17 cellular contexts compared by ENCODE assay signal in the genomic region with DNA sequence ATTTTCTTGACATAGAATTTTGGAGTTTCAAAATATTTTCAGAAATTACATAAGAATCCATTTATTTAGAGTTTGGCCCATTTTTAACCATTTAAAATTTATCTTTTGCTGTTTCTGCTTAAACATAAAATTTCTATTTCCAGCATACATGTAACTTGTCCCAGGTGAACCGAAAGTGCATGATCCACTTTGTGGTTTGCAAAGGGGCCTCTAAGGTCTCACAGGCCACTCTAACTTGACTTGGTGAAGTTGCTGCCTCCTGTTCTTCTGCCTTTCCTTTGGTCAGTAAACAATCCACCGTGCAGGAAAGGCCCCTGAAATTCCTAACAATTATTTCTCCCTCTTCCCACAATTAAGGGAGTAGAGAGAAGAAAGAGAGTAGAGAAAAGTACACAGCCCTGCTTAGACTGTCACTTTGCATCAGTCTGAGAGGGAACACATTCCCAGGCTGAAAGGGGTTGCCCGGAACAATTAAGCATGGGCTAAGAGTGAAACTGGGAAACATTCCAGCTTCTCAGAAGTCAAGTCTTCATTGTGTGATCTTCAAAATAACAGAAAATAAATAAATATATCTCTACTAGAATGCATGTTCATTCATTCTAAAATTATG.
A peak's percentile ranks its signal among the peaks of the same experiment; 100 is the strongest.
DNase-seq lines count a peak whose midpoint lies in the region; ATAC-seq and TF ChIP-seq lines count a peak whose summit lies in the region.
"Had no signal": no experiment of that assay in that cellular context is flagged by ENCODE, and none has a peak within 500 bp of the region (broad histone marks: within the 10 kb centered on the region; RNA-seq: fewer than 3 reads in every experiment).

No MANE protein-coding gene starts in this region.

- H3K4me1 Mint-ChIP-seq in progenitor cell of endocrine pancreas (ENCODE audit: low read depth), result peaks cover 4% of the 10 kb centered on the region

- 50% methylated on average over 3 of the region's 3 CpGs for WGBS in right cardiac atrium

- peak overlapping the region; percentile 80 for H3K27ac Mint-ChIP-seq in progenitor cell of endocrine pancreas
- H3K27ac Mint-ChIP-seq: CD8-positive, alpha-beta T cell; stimulated activated naive CD8-positive, alpha-beta T cell treated with anti-CD3 and anti-CD28 coated beads, Interleukin-15, Interleukin-2, amounts not matched to agents 100 ng/mL and 50 ng/mL, for 24 hours had no signal

- H3K27me3 Mint-ChIP-seq in progenitor cell of endocrine pancreas, result no peaks in the 10 kb centered on the region
- H3K27me3 Mint-ChIP-seq: stimulated activated naive CD8-positive, alpha-beta T cell treated with anti-CD3 and anti-CD28 coated beads, Interleukin-15, Interleukin-2, amounts not matched to agents 100 ng/mL and 50 ng/mL, for 24 hours had no signal

- no peak overlapping the region for H3K4me3 ChIP-seq in PC-3 (ENCODE audit: low read length)
- no peak overlapping the region for H3K4me3 ChIP-seq in fibroblast of lung (replicated peaks in 1 of 4; ENCODE audit: control extremely low read depth in 1 of 4, insufficient read depth in 1 of 4, low read depth in 3 of 4, low read length in 4 of 4)
- H3K4me3 ChIP-seq in uterus, result no peak overlapping the region
- H3K4me3 ChIP-seq in right cardiac atrium (ENCODE audit: low read length), result no peak overlapping the region
- H3K4me3 ChIP-seq: heart left ventricle had no signal

- CTCF ChIA-PET in PC-3 (lab: Charles Lee), result no interaction called here

- ATAC-seq in PC-3 (no peak), GM21619 (IDR thresholded peaks at IDR 0.05; ENCODE audit: unreplicated experiment) (no peak), right cardiac atrium (no peak)
- ATAC-seq: CD8-positive, alpha-beta T cell; HCT116; heart left ventricle; left lobe of liver had no signal

- no peaks in the 10 kb centered on the region for H3K36me3 ChIP-seq in PC-3 (ENCODE audit: low read depth, low read length)
- H3K36me3 ChIP-seq in fibroblast of lung (ENCODE audit: control insufficient read depth, insufficient read depth, low read length), result no peaks in the 10 kb centered on the region
- H3K36me3 ChIP-seq in uterus, result no peaks in the 10 kb centered on the region
- H3K36me3 ChIP-seq: heart left ventricle had no signal

- POLR2A ChIA-PET in PC-3 (lab: Charles Lee; ENCODE audit: unreplicated experiment), result no interaction called here

- H3K4me1 ChIP-seq in PC-3 (ENCODE audit: insufficient read depth, low read length), result no peaks in the 10 kb centered on the region
- no peaks in the 10 kb centered on the region for H3K4me1 ChIP-seq in fibroblast of lung (ENCODE audit: control insufficient read depth, extremely low read depth, insufficient read depth, low read length)
- H3K4me1 ChIP-seq in uterus, result no peaks in the 10 kb centered on the region
- no peaks in the 10 kb centered on the region for H3K4me1 ChIP-seq in right cardiac atrium (ENCODE audit: control insufficient read depth, insufficient read depth, low read length)
- H3K4me1 ChIP-seq: heart left ventricle had no signal

- no peak overlapping the region for H3K4me3 Mint-ChIP-seq in progenitor cell of endocrine pancreas (ENCODE audit: low read depth)
- H3K4me3 Mint-ChIP-seq: CD8-positive, alpha-beta T cell; stimulated activated naive CD8-positive, alpha-beta T cell treated with anti-CD3 and anti-CD28 coated beads, Interleukin-15, Interleukin-2, amounts not matched to agents 100 ng/mL and 50 ng/mL, for 24 hours had no signal

- H3K27ac ChIP-seq in PC-3 (ENCODE audit: low read length) (no peak overlapping the region), fibroblast of lung (ENCODE audit: insufficient read depth, low read length) (no peak overlapping the region), uterus (no peak overlapping the region), right cardiac atrium (ENCODE audit: low read length) (no peak overlapping the region)
- H3K27ac ChIP-seq: 22Rv1, heart left ventricle had no signal

- no peak for TF ChIP-seq POLR2A in uterus (IDR thresholded peaks at IDR 0.05)

- H3K27me3 ChIP-seq in PC-3 (ENCODE audit: low read length) (no peaks in the 10 kb centered on the region), fibroblast of lung (ENCODE audit: control insufficient read depth, insufficient read depth, low read length) (no peaks in the 10 kb centered on the region), uterus (no peaks in the 10 kb centered on the region), right cardiac atrium (ENCODE audit: control insufficient read depth, insufficient read depth) (no peaks in the 10 kb centered on the region)
- H3K27me3 ChIP-seq: heart left ventricle had no signal

- DNase-seq in DMS79 treated with DMSO at 0.1 percent for 48 hours (lab: John Stamatoyannopoulos, UW), result peak; percentile 14
- no peak for DNase-seq in DMS79 (lab: John Stamatoyannopoulos, UW)
- no peak for DNase-seq in PC-3
- DNase-seq in fibroblast of lung (ENCODE audit: low read depth in 2 of 2), result peak; percentile 22 to 33
- no peak for DNase-seq in progenitor cell of endocrine pancreas (ENCODE audit: low spot score, unreplicated experiment)
- DNase-seq in uterus, result no peak
- DNase-seq in right cardiac atrium, result no peak
- DNase-seq: activated CD8-positive, alpha-beta memory T cell treated with anti-CD3 and anti-CD28 coated beads for 24 hours; activated effector memory CD4-positive, alpha-beta T cell treated with Interleukin-2 at 50 U/mL for 16 hours; CD8-positive, alpha-beta T cell; heart left ventricle; NCI-H2081 had no signal

- no peak overlapping the region for H3K4me2 ChIP-seq in PC-3 (ENCODE audit: low read length)
- H3K4me2 ChIP-seq in fibroblast of lung (ENCODE audit: extremely low read depth, insufficient read depth, low read length), result peak overlapping the region; percentile 17

- H3F3A ChIP-seq in PC-3 (ENCODE audit: low read length, unreplicated experiment), result no peaks in the 10 kb centered on the region

- BruUV-seq in PC-3 (replicated peaks; lab: Mats Ljungman, UMichigan), result no TSS peak

- H3K9me2 ChIP-seq in PC-3 (replicated peaks; ENCODE audit: low read length), result no peaks in the 10 kb centered on the region

- H3K9me3 ChIP-seq in PC-3 (ENCODE audit: low read length) (no peaks in the 10 kb centered on the region), fibroblast of lung (ENCODE audit: control insufficient read depth, insufficient read depth, low read depth, low read length) (no peaks in the 10 kb centered on the region), uterus (no peaks in the 10 kb centered on the region), right cardiac atrium (ENCODE audit: control insufficient read depth, low read length) (no peaks in the 10 kb centered on the region)

- H2AFZ ChIP-seq in PC-3 (ENCODE audit: low read length), result peak overlapping the region; percentile 44; the same call in 1 of the 2 replicates
- peak overlapping the region; percentile 49 for H2AFZ ChIP-seq in fibroblast of lung (ENCODE audit: low read length)

- no peaks in the 10 kb centered on the region for H3K36me3 Mint-ChIP-seq in progenitor cell of endocrine pancreas (ENCODE audit: insufficient read depth)
- H3K36me3 Mint-ChIP-seq: CD8-positive, alpha-beta T cell had no signal

- H3K9me3 Mint-ChIP-seq in progenitor cell of endocrine pancreas (ENCODE audit: low read depth), result no peaks in the 10 kb centered on the region
- H3K9me3 Mint-ChIP-seq: CD8-positive, alpha-beta T cell; stimulated activated naive CD8-positive, alpha-beta T cell treated with anti-CD3 and anti-CD28 coated beads, Interleukin-15, Interleukin-2, amounts not matched to agents 100 ng/mL and 50 ng/mL, for 24 hours had no signal

- no peak overlapping the region for H3K9ac ChIP-seq in PC-3 (ENCODE audit: low read length)
- H3K9ac ChIP-seq in fibroblast of lung (ENCODE audit: insufficient read depth, low read length), result no peak overlapping the region

- H4K20me1 ChIP-seq in PC-3 (ENCODE audit: low read length) (no peaks in the 10 kb centered on the region), fibroblast of lung (ENCODE audit: control insufficient read depth, extremely low read depth, insufficient read depth, low read length) (no peaks in the 10 kb centered on the region)

- TF ChIP-seq CTCF in PC-3 (conservative IDR thresholded peaks at IDR 0.05; ENCODE audit: low read depth, low read length) (no peak), fibroblast of lung (conservative IDR thresholded peaks at IDR 0.05 in 1 of 2, IDR thresholded peaks at IDR 0.05 in 1 of 2; ENCODE audit: low read depth in 1 of 2, low read length in 2 of 2) (no peak), progenitor cell of endocrine pancreas (IDR thresholded peaks at IDR 0.05; ENCODE audit: unreplicated experiment) (no peak), uterus (IDR thresholded peaks at IDR 0.05) (no peak)

- intact Hi-C loops in PC-3 (cut with micrococcal nuclease), result no loop called here
- intact Hi-C loops in uterus (cut with DNase I; ENCODE audit: low total_unique reads), result no loop called here
- intact Hi-C loops in right cardiac atrium (cut with DNase I), result no loop called here

- H3K79me2 ChIP-seq in PC-3 (ENCODE audit: low read length), result no peaks in the 10 kb centered on the region
- H3K79me2 ChIP-seq in fibroblast of lung (ENCODE audit: control insufficient read depth, insufficient read depth, low read length), result no peaks in the 10 kb centered on the region

Comparison
In these comparisons a context has a peak if more than half of its experiments do, and no peak if none do; other contexts are left out.
1. DNase-seq: peak in DMS79 treated with DMSO at 0.1 percent for 48 hours (single experiment) and fibroblast of lung (2 of 2); none in DMS79 (single experiment), PC-3 (single experiment), progenitor cell of endocrine pancreas (single experiment), uterus (0 of 2) and right cardiac atrium (0 of 3).